In the genomic region with DNA sequence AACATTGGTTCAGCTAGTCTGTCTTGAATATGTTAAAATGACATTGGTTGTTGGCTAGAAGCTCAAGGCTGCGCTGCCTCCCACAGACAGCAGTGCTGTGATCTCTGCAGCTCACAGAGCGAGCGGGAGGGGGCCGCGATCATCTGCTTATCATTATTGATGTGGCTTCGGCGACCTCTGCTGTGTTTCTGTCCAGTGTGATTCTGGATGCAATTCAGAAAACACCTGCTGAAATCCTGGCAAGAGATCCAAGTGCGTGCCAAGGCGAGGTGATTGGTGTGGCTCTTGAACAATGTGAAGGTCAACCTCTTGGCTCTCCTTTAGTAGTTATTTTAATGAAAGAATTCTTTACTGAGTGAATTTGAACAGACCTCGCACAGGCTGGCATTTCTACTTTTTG, we compare ENCODE assay signal across 16 cellular contexts.
DNase-seq lines count a peak whose midpoint lies in the region; ATAC-seq and TF ChIP-seq lines count a peak whose summit lies in the region.
"Had no signal": no experiment of that assay in that cellular context is flagged by ENCODE, and none has a peak within 500 bp of the region (broad histone marks: within the 10 kb centered on the region; RNA-seq: fewer than 3 reads in every experiment).

No MANE protein-coding gene starts in this region.

- ATAC-seq in WTC11 (peak; percentile 39), GM18909 (IDR thresholded peaks at IDR 0.05; ENCODE audit: poor library complexity, unreplicated experiment) (no peak)

- no peaks in the 10 kb centered on the region for H3K9me3 ChIP-seq in breast epithelium
- H3K9me3 ChIP-seq in testis: no peaks in the 10 kb centered on the region
- H3K9me3 ChIP-seq: tibial artery had no signal

- CTCF ChIA-PET in MCF 10A (lab: Yijun Ruan, JAX): interaction anchor here (0.5 to 1.1 kb wide), 5 partner anchors 20 to 1232 kb away, joined by 3 to 6 read pairs (median 3); no protein-coding TSS in a partner anchor
- CTCF ChIA-PET in WTC11 (lab: Charles Lee): interaction anchor here (1.4 to 1.8 kb wide), 4 partner anchors 20 to 266 kb away, joined by 6 to 8 read pairs (median 7); no protein-coding TSS in a partner anchor

- DNase-seq in breast epithelium (ENCODE audit: low spot score in 2 of 2) (no peak), MCF 10A (ENCODE audit: unreplicated experiment) (no peak), WTC11 (ENCODE audit: low spot score) (no peak), hypothalamus (lab: John Stamatoyannopoulos, UW) (peak in 29 of 51 donors; percentile 3 to 59 (median 23)), testis (peak; percentile 77), HCEC 1CT (no peak)
- no peak for DNase-seq in activated T-helper 2 cell treated with anti-CD3 and anti-CD28 coated beads, Interferon-gamma antibody, Interleukin-2, Interleukin-4, amounts not matched to agents 10 μg/mL and 5 μg/mL and 100 μg/mL, durations not matched to agents 14 hours and 24 hours and 36 hours (ENCODE audit: low spot score)
- DNase-seq: Calu3, Karpas-422, NCI-H2029 treated with DMSO at 0.1 percent for 48 hours, tibial artery had no signal

- no peaks in the 10 kb centered on the region for H3K36me3 ChIP-seq in breast epithelium
- H3K36me3 ChIP-seq in testis (ENCODE audit: low read depth, missing control alignments): no peaks in the 10 kb centered on the region
- H3K36me3 ChIP-seq: tibial artery had no signal

- POLR2A ChIA-PET in MCF 10A (lab: Yijun Ruan, JAX): interaction anchor here (1.0 to 1.2 kb wide), 2 partner anchors 8 to 9 kb away, joined by 3 read pairs; no protein-coding TSS in a partner anchor
- POLR2A ChIA-PET in WTC11 (lab: Charles Lee): no interaction called here

- H3K27ac ChIP-seq in breast epithelium (no peak overlapping the region), testis (peak overlapping the region in 1 of 2 donors; percentile 8)
- H3K27ac ChIP-seq: parathyroid adenoma, SK-N-MC, tibial artery had no signal

- H3K4me3 ChIP-seq in breast epithelium: peak overlapping the region in 2 of 3 donors; percentile 19 to 43
- H3K4me3 ChIP-seq in testis: no peak overlapping the region
- H3K4me3 ChIP-seq: SK-N-MC, tibial artery had no signal

- H3K4me3 Mint-ChIP-seq in MCF 10A (ENCODE audit: unreplicated experiment): no peak overlapping the region
- no peak overlapping the region for H3K4me3 Mint-ChIP-seq in WTC11
- H3K4me3 Mint-ChIP-seq in activated T-helper 2 cell treated with anti-CD3 and anti-CD28 coated beads, Interferon-gamma antibody, Interleukin-2, Interleukin-4, amounts not matched to agents 10 μg/mL and 5 μg/mL and 100 μg/mL, durations not matched to agents 14 hours and 24 hours and 36 hours (ENCODE audit: low read depth): no peak overlapping the region
- H3K4me3 Mint-ChIP-seq: dendritic cell treated with granulocyte-macrophage colony-stimulating factor and Interleukin-4, amounts not matched to agents 40 ng/mL and 50 ng/mL, for 4 days; mesothelial cell of epicardium had no signal

- H3K9me3 Mint-ChIP-seq in MCF 10A (ENCODE audit: unreplicated experiment) (no peaks in the 10 kb centered on the region), WTC11 (no peaks in the 10 kb centered on the region)
- H3K9me3 Mint-ChIP-seq in activated T-helper 2 cell treated with anti-CD3 and anti-CD28 coated beads, Interferon-gamma antibody, Interleukin-2, Interleukin-4, amounts not matched to agents 10 μg/mL and 5 μg/mL and 100 μg/mL, durations not matched to agents 14 hours and 24 hours and 36 hours: peaks cover 4% of the 10 kb centered on the region
- H3K9me3 Mint-ChIP-seq: dendritic cell treated with granulocyte-macrophage colony-stimulating factor and Interleukin-4, amounts not matched to agents 40 ng/mL and 50 ng/mL, for 4 days had no signal

- TF ChIP-seq POLR2A in breast epithelium (IDR thresholded peaks at IDR 0.05) (no peak), testis (IDR thresholded peaks at IDR 0.05) (no peak)

- H3K4me1 ChIP-seq in breast epithelium (no peaks in the 10 kb centered on the region), testis (no peaks in the 10 kb centered on the region)
- H3K4me1 ChIP-seq: parathyroid adenoma had no signal

- no peak for TF ChIP-seq CTCF in breast epithelium (IDR thresholded peaks at IDR 0.05)
- TF ChIP-seq CTCF in MCF 10A (IDR thresholded peaks at IDR 0.05; ENCODE audit: unreplicated experiment): no peak
- no peak for TF ChIP-seq CTCF in WTC11 (IDR thresholded peaks at IDR 0.05)
- TF ChIP-seq CTCF in testis (IDR thresholded peaks at IDR 0.05): no peak

- H3K36me3 Mint-ChIP-seq in MCF 10A (ENCODE audit: insufficient read depth, unreplicated experiment) (peaks cover 5% of the 10 kb centered on the region), WTC11 (no peaks in the 10 kb centered on the region)
- no peaks in the 10 kb centered on the region for H3K36me3 Mint-ChIP-seq in activated T-helper 2 cell treated with anti-CD3 and anti-CD28 coated beads, Interferon-gamma antibody, Interleukin-2, Interleukin-4, amounts not matched to agents 10 μg/mL and 5 μg/mL and 100 μg/mL, durations not matched to agents 14 hours and 24 hours and 36 hours (ENCODE audit: low read depth)
- H3K36me3 Mint-ChIP-seq: mesothelial cell of epicardium had no signal

- no peak overlapping the region for H3K27ac Mint-ChIP-seq in MCF 10A (ENCODE audit: low read depth, unreplicated experiment)
- no peak overlapping the region for H3K27ac Mint-ChIP-seq in WTC11
- no peak overlapping the region for H3K27ac Mint-ChIP-seq in activated T-helper 2 cell treated with anti-CD3 and anti-CD28 coated beads, Interferon-gamma antibody, Interleukin-2, Interleukin-4, amounts not matched to agents 10 μg/mL and 5 μg/mL and 100 μg/mL, durations not matched to agents 14 hours and 24 hours and 36 hours
- H3K27ac Mint-ChIP-seq: dendritic cell treated with granulocyte-macrophage colony-stimulating factor and Interleukin-4, amounts not matched to agents 40 ng/mL and 50 ng/mL, for 4 days; mesothelial cell of epicardium had no signal

- H3K27me3 Mint-ChIP-seq in MCF 10A (ENCODE audit: insufficient read depth, unreplicated experiment) (no peaks in the 10 kb centered on the region), WTC11 (ENCODE audit: low read depth) (no peaks in the 10 kb centered on the region)
- H3K27me3 Mint-ChIP-seq in activated T-helper 2 cell treated with anti-CD3 and anti-CD28 coated beads, Interferon-gamma antibody, Interleukin-2, Interleukin-4, amounts not matched to agents 10 μg/mL and 5 μg/mL and 100 μg/mL, durations not matched to agents 14 hours and 24 hours and 36 hours (ENCODE audit: low read depth): peaks cover 77% of the 10 kb centered on the region

- H3K27me3 ChIP-seq in breast epithelium (no peaks in the 10 kb centered on the region), testis (no peaks in the 10 kb centered on the region)
- H3K27me3 ChIP-seq: tibial artery had no signal

- WGBS in testis, 2 donors: 34 to 52% methylated on average over 10 of the region's 10 CpGs

- intact Hi-C loops in breast epithelium (cut with DNase I; ENCODE audit: low total_unique reads): no loop called here
- intact Hi-C loops in MCF 10A (cut with micrococcal nuclease): no loop called here
- intact Hi-C loops in testis (cut with DNase I; ENCODE audit: low total_unique reads): no loop called here
- intact Hi-C loops in activated T-helper 2 cell treated with anti-CD3 and anti-CD28 coated beads, Interferon-gamma antibody, Interleukin-2, Interleukin-4, amounts not matched to agents 10 μg/mL and 5 μg/mL and 100 μg/mL, durations not matched to agents 14 hours and 24 hours and 36 hours (cut with micrococcal nuclease): loop anchor here (5.0 kb wide), 1 partner anchor 252 kb away; no protein-coding TSS in a partner anchor

- no TSS peak for BruUV-seq in MCF 10A (replicated peaks; lab: Mats Ljungman, UMichigan)

- peaks cover 12% of the 10 kb centered on the region for H3K4me1 Mint-ChIP-seq in MCF 10A (ENCODE audit: insufficient read depth, unreplicated experiment)
- H3K4me1 Mint-ChIP-seq in WTC11: peaks cover 7% of the 10 kb centered on the region
- H3K4me1 Mint-ChIP-seq in activated T-helper 2 cell treated with anti-CD3 and anti-CD28 coated beads, Interferon-gamma antibody, Interleukin-2, Interleukin-4, amounts not matched to agents 10 μg/mL and 5 μg/mL and 100 μg/mL, durations not matched to agents 14 hours and 24 hours and 36 hours (ENCODE audit: low read depth): peaks cover 22% of the 10 kb centered on the region

TF ChIP-seq in WTC11, 78 proteins besides CTCF, POLR2A, EP300 and RAD21 (continues in another document):
- TF ChIP-seq EMX1 (CRISPR knock-in tag; IDR thresholded peaks at IDR 0.05) (no peak), ZNF121 (CRISPR knock-in tag; IDR thresholded peaks at IDR 0.05) (no peak), ATF3 (CRISPR knock-in tag; conservative IDR thresholded peaks at IDR 0.05) (no peak), ZBTB21 (CRISPR knock-in tag; IDR thresholded peaks at IDR 0.05; ENCODE audit: borderline replicate concordance) (no peak), SOX15 (CRISPR knock-in tag; IDR thresholded peaks at IDR 0.05) (no peak)
- TF ChIP-seq, protein P1, sequence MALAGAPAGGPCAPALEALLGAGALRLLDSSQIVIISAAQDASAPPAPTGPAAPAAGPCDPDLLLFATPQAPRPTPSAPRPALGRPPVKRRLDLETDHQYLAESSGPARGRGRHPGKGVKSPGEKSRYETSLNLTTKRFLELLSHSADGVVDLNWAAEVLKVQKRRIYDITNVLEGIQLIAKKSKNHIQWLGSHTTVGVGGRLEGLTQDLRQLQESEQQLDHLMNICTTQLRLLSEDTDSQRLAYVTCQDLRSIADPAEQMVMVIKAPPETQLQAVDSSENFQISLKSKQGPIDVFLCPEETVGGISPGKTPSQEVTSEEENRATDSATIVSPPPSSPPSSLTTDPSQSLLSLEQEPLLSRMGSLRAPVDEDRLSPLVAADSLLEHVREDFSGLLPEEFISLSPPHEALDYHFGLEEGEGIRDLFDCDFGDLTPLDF (CRISPR knock-in tag; IDR thresholded peaks at IDR 0.05): no peak
- TF ChIP-seq, protein P2, sequence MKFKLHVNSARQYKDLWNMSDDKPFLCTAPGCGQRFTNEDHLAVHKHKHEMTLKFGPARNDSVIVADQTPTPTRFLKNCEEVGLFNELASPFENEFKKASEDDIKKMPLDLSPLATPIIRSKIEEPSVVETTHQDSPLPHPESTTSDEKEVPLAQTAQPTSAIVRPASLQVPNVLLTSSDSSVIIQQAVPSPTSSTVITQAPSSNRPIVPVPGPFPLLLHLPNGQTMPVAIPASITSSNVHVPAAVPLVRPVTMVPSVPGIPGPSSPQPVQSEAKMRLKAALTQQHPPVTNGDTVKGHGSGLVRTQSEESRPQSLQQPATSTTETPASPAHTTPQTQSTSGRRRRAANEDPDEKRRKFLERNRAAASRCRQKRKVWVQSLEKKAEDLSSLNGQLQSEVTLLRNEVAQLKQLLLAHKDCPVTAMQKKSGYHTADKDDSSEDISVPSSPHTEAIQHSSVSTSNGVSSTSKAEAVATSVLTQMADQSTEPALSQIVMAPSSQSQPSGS (CRISPR knock-in tag; IDR thresholded peaks at IDR 0.05; ENCODE audit: borderline replicate concordance, low read depth): no peak

Comparison
In these comparisons a context has a peak if more than half of its experiments do, and no peak if none do; other contexts are left out.
1. DNase-seq: peak in hypothalamus (29 of 51) and testis (single experiment); none in breast epithelium (0 of 2), MCF 10A (single experiment), WTC11 (single experiment), HCEC 1CT (single experiment) and activated T-helper 2 cell treated with anti-CD3 and anti-CD28 coated beads, Interferon-gamma antibody, Interleukin-2, Interleukin-4, amounts not matched to agents 10 μg/mL and 5 μg/mL and 100 μg/mL, durations not matched to agents 14 hours and 24 hours and 36 hours (single experiment).
2. H3K4me3 ChIP-seq: peak in breast epithelium (2 of 3); none in testis (0 of 2).